In genomic region chr3:177516130-177517011, GRCh38 we compare ENCODE assay signal across 11 cellular contexts.
DNase-seq lines count a peak whose midpoint lies in the region; ATAC-seq and TF ChIP-seq lines count a peak whose summit lies in the region.
"Had no signal": no experiment of that assay in that cellular context is flagged by ENCODE, and none has a peak within 500 bp of the region (broad histone marks: within the 10 kb centered on the region; RNA-seq: fewer than 3 reads in every experiment).

No MANE protein-coding gene starts in this region.

- no peak overlapping the region for H3K4me3 ChIP-seq in skeletal muscle tissue (ENCODE audit: low read length in 3 of 3)
- H3K4me3 ChIP-seq: tibial nerve had no signal

- peak overlapping the region; percentile 60 for H3K27ac ChIP-seq in skeletal muscle tissue (ENCODE audit: low read depth, low read length)

- POLR2A ChIA-PET in GM10248 (lab: Yijun Ruan, JAX): no interaction called here
- POLR2A ChIA-PET in activated CD4-positive, alpha-beta T cell treated with anti-CD3 and anti-CD28 coated beads for 36 hours (lab: Charles Lee): interaction anchor here (0.6 kb wide), 1 partner anchor 11 kb away, joined by 6 read pairs; no protein-coding TSS in a partner anchor

- H3K4me1 ChIP-seq in skeletal muscle tissue (ENCODE audit: control insufficient read depth in 3 of 3, insufficient read depth in 3 of 3, low read length in 3 of 3): peaks cover 28 to 36% (median 30%) of the 10 kb centered on the region in 3 donors

- H3K4me3 Mint-ChIP-seq in effector memory CD8-positive, alpha-beta T cell: no peak overlapping the region
- no peak overlapping the region for H3K4me3 Mint-ChIP-seq in activated CD4-positive, alpha-beta T cell treated with anti-CD3 and anti-CD28 coated beads for 36 hours
- H3K4me3 Mint-ChIP-seq: naive thymus-derived CD8-positive, alpha-beta T cell had no signal

- H3K27ac Mint-ChIP-seq in effector memory CD8-positive, alpha-beta T cell: no peak overlapping the region
- H3K27ac Mint-ChIP-seq in activated CD4-positive, alpha-beta T cell treated with anti-CD3 and anti-CD28 coated beads for 36 hours: no peak overlapping the region
- H3K27ac Mint-ChIP-seq: naive thymus-derived CD8-positive, alpha-beta T cell had no signal

- CTCF ChIA-PET in GM10248 (lab: Yijun Ruan, JAX): interaction anchor here (1.4 to 1.7 kb wide), 4 partner anchors 8 to 34 kb away, joined by 3 to 9 read pairs (median 4); no protein-coding TSS in a partner anchor
- CTCF ChIA-PET in activated CD4-positive, alpha-beta T cell treated with anti-CD3 and anti-CD28 coated beads for 36 hours (lab: Charles Lee): no interaction called here

- H3K9ac ChIP-seq in skeletal muscle tissue (ENCODE audit: low read depth in 1 of 3, low read length in 3 of 3): peak overlapping the region in 2 of 3 donors; percentile 8 to 51

- H3K36me3 ChIP-seq in skeletal muscle tissue (ENCODE audit: control insufficient read depth in 3 of 3, insufficient read depth in 3 of 3, low read length in 3 of 3): no peaks in the 10 kb centered on the region
- H3K36me3 ChIP-seq: tibial nerve had no signal

- no peaks in the 10 kb centered on the region for H3K9me3 Mint-ChIP-seq in effector memory CD8-positive, alpha-beta T cell
- no peaks in the 10 kb centered on the region for H3K9me3 Mint-ChIP-seq in activated CD4-positive, alpha-beta T cell treated with anti-CD3 and anti-CD28 coated beads for 36 hours (ENCODE audit: low read depth)
- H3K9me3 Mint-ChIP-seq: naive thymus-derived CD8-positive, alpha-beta T cell had no signal

- H3K4me1 Mint-ChIP-seq in effector memory CD8-positive, alpha-beta T cell (ENCODE audit: low read depth in 2 of 2): peaks cover 0 to 19% of the 10 kb centered on the region in 2 donors
- H3K4me1 Mint-ChIP-seq in activated CD4-positive, alpha-beta T cell treated with anti-CD3 and anti-CD28 coated beads for 36 hours: no peaks in the 10 kb centered on the region

- H3K36me3 Mint-ChIP-seq in effector memory CD8-positive, alpha-beta T cell (ENCODE audit: insufficient read depth): no peaks in the 10 kb centered on the region
- no peaks in the 10 kb centered on the region for H3K36me3 Mint-ChIP-seq in activated CD4-positive, alpha-beta T cell treated with anti-CD3 and anti-CD28 coated beads for 36 hours (ENCODE audit: low read depth)
- H3K36me3 Mint-ChIP-seq: naive thymus-derived CD8-positive, alpha-beta T cell had no signal

- no peaks in the 10 kb centered on the region for H3K9me3 ChIP-seq in skeletal muscle tissue (ENCODE audit: control insufficient read depth in 3 of 3, low read length in 3 of 3)
- H3K9me3 ChIP-seq: tibial nerve had no signal

- DNase-seq in HCEC 1CT (peak; percentile 88), brain pericyte (ENCODE audit: low read depth, low spot score) (peak; percentile 66), iris pigment epithelial cell (ENCODE audit: low read depth) (peak; percentile 97), GM10248 (ENCODE audit: extremely low spot score) (no peak)
- DNase-seq in effector memory CD8-positive, alpha-beta T cell: no peak
- DNase-seq in activated CD4-positive, alpha-beta T cell treated with anti-CD3 and anti-CD28 coated beads for 36 hours: no peak
- DNase-seq: naive thymus-derived CD8-positive, alpha-beta T cell; NCI-H2029 treated with DMSO at 0.1 percent for 48 hours had no signal

- TF ChIP-seq CTCF in GM10248 (IDR thresholded peaks at IDR 0.05; ENCODE audit: control extremely low read depth, extremely low read depth, low read depth, missing control alignments): no peak

- intact Hi-C loops in activated CD4-positive, alpha-beta T cell treated with anti-CD3 and anti-CD28 coated beads for 36 hours (cut with DNase I, micrococcal nuclease): no loop called here

- H3K27me3 ChIP-seq in skeletal muscle tissue (ENCODE audit: control insufficient read depth in 3 of 3, insufficient read depth in 3 of 3, low read length in 3 of 3): no peaks in the 10 kb centered on the region
- H3K27me3 ChIP-seq: tibial nerve had no signal

- ATAC-seq in effector memory CD8-positive, alpha-beta T cell (replicated peaks): no peak
- ATAC-seq in HG02623 (IDR thresholded peaks at IDR 0.05; ENCODE audit: unreplicated experiment): no peak
- ATAC-seq in activated CD4-positive, alpha-beta T cell treated with anti-CD3 and anti-CD28 coated beads for 36 hours: no peak
- ATAC-seq: naive thymus-derived CD8-positive, alpha-beta T cell had no signal

- H3K27me3 Mint-ChIP-seq in effector memory CD8-positive, alpha-beta T cell: no peaks in the 10 kb centered on the region
- H3K27me3 Mint-ChIP-seq in activated CD4-positive, alpha-beta T cell treated with anti-CD3 and anti-CD28 coated beads for 36 hours: no peaks in the 10 kb centered on the region
- H3K27me3 Mint-ChIP-seq: naive thymus-derived CD8-positive, alpha-beta T cell had no signal

Comparison
In these comparisons a context has a peak if more than half of its experiments do, and no peak if none do; other contexts are left out.
1. DNase-seq: peak in HCEC 1CT (single experiment), brain pericyte (single experiment) and iris pigment epithelial cell (single experiment); none in effector memory CD8-positive, alpha-beta T cell (0 of 3), GM10248 (single experiment) and activated CD4-positive, alpha-beta T cell treated with anti-CD3 and anti-CD28 coated beads for 36 hours (single experiment).